30 cellular contexts compared by ENCODE assay signal in the genomic region with DNA sequence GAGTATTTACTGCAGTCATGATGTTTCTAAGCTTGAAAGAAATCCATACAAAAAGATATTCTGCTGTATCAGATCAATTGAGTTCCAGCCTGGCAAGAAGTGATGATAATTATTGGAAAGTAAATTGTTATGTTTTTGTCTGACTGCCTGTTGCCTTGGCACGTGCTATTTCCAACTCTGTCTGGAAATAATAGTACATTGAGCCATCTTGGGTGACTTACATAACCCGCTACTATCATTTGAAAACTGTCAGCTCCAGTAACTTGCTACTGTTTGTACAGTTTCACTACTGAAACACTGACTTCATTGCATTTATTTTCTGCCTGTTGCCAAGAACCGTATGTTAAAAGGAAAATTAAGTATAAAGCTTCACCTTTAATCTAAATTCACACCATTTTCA.
DNase-seq lines count a peak whose midpoint lies in the region; ATAC-seq lines count a peak whose summit lies in the region.
"Had no signal": no experiment of that assay in that cellular context is flagged by ENCODE, and none has a peak within 500 bp of the region (broad histone marks: within the 10 kb centered on the region; RNA-seq: fewer than 3 reads in every experiment).

No MANE protein-coding gene starts in this region.

- H3K36me3 Mint-ChIP-seq in activated CD4-positive, alpha-beta memory T cell treated with anti-CD3 and anti-CD28 coated beads, Interleukin-2, amount 10 ng/mL, durations not matched to agents 7 days and 5 days (ENCODE audit: low read depth): peaks cover 8% of the 10 kb centered on the region
- H3K36me3 Mint-ChIP-seq: stimulated activated effector memory CD8-positive, alpha-beta T cell treated with anti-CD3 and anti-CD28 coated beads, Interleukin-12 subunit alpha, Interleukin-12 subunit beta, amount 100 ng/mL, for 72 hours had no signal

- DNase-seq in NCI-H748 (lab: John Stamatoyannopoulos, UW; ENCODE audit: unreplicated experiment) (peak; percentile 39), NCI-H748 treated with DMSO at 0.1 percent for 48 hours (lab: John Stamatoyannopoulos, UW) (no peak), foreskin melanocyte (peak; percentile 19), pons (ENCODE audit: low spot score) (peak; percentile 63)
- DNase-seq in activated CD4-positive, alpha-beta memory T cell treated with anti-CD3 and anti-CD28 coated beads, Interleukin-2, amount 10 ng/mL, durations not matched to agents 7 days and 5 days: no peak
- no peak for DNase-seq in central memory CD4-positive, alpha-beta T cell
- DNase-seq in stimulated activated naive CD8-positive, alpha-beta T cell treated with anti-CD3 and anti-CD28 coated beads, Interleukin-15, Interleukin-2, amounts not matched to agents 100 U/mL and 50 U/mL, for 24 hours: no peak
- DNase-seq: 8988T; activated CD4-positive, alpha-beta T cell treated with anti-CD3 and anti-CD28 coated beads, Interleukin-2, amount 10 ng/mL, durations not matched to agents 24 days and 14 days; AML-193; caudate nucleus; CD8-positive, alpha-beta memory T cell; DMS53; GDM1; H9; left cardiac atrium; mesendoderm; naive B cell; NCI-H1436; NCI-H2107; NCI-H510A treated with DMSO at 0.1 percent for 48 hours; occipital lobe; RPMI8226; spleen; stimulated activated CD4-positive, alpha-beta T cell treated with anti-CD3 and anti-CD28 coated beads, Interleukin-2, amount 100 ng/mL, for 48 hours had no signal

- peaks cover 8% of the 10 kb centered on the region for H3K9me3 Mint-ChIP-seq in activated CD4-positive, alpha-beta memory T cell treated with anti-CD3 and anti-CD28 coated beads, Interleukin-2, amount 10 ng/mL, durations not matched to agents 7 days and 5 days
- H3K9me3 Mint-ChIP-seq: activated CD4-positive, alpha-beta T cell treated with anti-CD3 and anti-CD28 coated beads, Interleukin-2, amount 10 ng/mL, durations not matched to agents 24 days and 14 days; activated naive CD4-positive, alpha-beta T cell treated with anti-CD3 and anti-CD28 coated beads, Interleukin-2, amount 50 U/mL, for 24 hours; dendritic cell treated with granulocyte-macrophage colony-stimulating factor and Interleukin-4, amounts not matched to agents 40 ng/mL and 50 ng/mL, for 4 days; stimulated activated effector memory CD8-positive, alpha-beta T cell treated with anti-CD3 and anti-CD28 coated beads, Interleukin-12 subunit alpha, Interleukin-12 subunit beta, amount 100 ng/mL, for 72 hours had no signal

- H3K27ac Mint-ChIP-seq in activated CD4-positive, alpha-beta memory T cell treated with anti-CD3 and anti-CD28 coated beads, Interleukin-2, amount 10 ng/mL, durations not matched to agents 7 days and 5 days: no peak overlapping the region
- H3K27ac Mint-ChIP-seq: activated CD4-positive, alpha-beta T cell treated with anti-CD3 and anti-CD28 coated beads, Interleukin-2, amount 10 ng/mL, durations not matched to agents 24 days and 14 days; activated naive CD4-positive, alpha-beta T cell treated with anti-CD3 and anti-CD28 coated beads, Interleukin-2, amount 50 U/mL, for 24 hours; CD8-positive, alpha-beta memory T cell; dendritic cell treated with granulocyte-macrophage colony-stimulating factor and Interleukin-4, amounts not matched to agents 40 ng/mL and 50 ng/mL, for 4 days; naive B cell; stimulated activated effector memory CD8-positive, alpha-beta T cell treated with anti-CD3 and anti-CD28 coated beads, Interleukin-12 subunit alpha, Interleukin-12 subunit beta, amount 100 ng/mL, for 72 hours had no signal

- H3K4me3 Mint-ChIP-seq in activated CD4-positive, alpha-beta memory T cell treated with anti-CD3 and anti-CD28 coated beads, Interleukin-2, amount 10 ng/mL, durations not matched to agents 7 days and 5 days: no peak overlapping the region
- H3K4me3 Mint-ChIP-seq: activated CD4-positive, alpha-beta T cell treated with anti-CD3 and anti-CD28 coated beads, Interleukin-2, amount 10 ng/mL, durations not matched to agents 24 days and 14 days; activated naive CD4-positive, alpha-beta T cell treated with anti-CD3 and anti-CD28 coated beads, Interleukin-2, amount 50 U/mL, for 24 hours; CD8-positive, alpha-beta memory T cell; dendritic cell treated with granulocyte-macrophage colony-stimulating factor and Interleukin-4, amounts not matched to agents 40 ng/mL and 50 ng/mL, for 4 days; naive B cell; stimulated activated effector memory CD8-positive, alpha-beta T cell treated with anti-CD3 and anti-CD28 coated beads, Interleukin-12 subunit alpha, Interleukin-12 subunit beta, amount 100 ng/mL, for 72 hours had no signal

- peak; percentile 44 for ATAC-seq in HG03342 (IDR thresholded peaks at IDR 0.05; ENCODE audit: unreplicated experiment)
- no peak for ATAC-seq in stimulated activated naive CD8-positive, alpha-beta T cell treated with anti-CD3 and anti-CD28 coated beads, Interleukin-15, Interleukin-2, amounts not matched to agents 100 U/mL and 50 U/mL, for 24 hours
- ATAC-seq: SK-N-SH treated with all-trans-retinoic acid at 6 μM for 48 hours; stimulated activated effector memory CD8-positive, alpha-beta T cell treated with anti-CD3 and anti-CD28 coated beads, Interleukin-12 subunit alpha, Interleukin-12 subunit beta, amount 100 ng/mL, for 72 hours had no signal

- H3K4me1 Mint-ChIP-seq in activated CD4-positive, alpha-beta memory T cell treated with anti-CD3 and anti-CD28 coated beads, Interleukin-2, amount 10 ng/mL, durations not matched to agents 7 days and 5 days: peaks cover 4% of the 10 kb centered on the region
- H3K4me1 Mint-ChIP-seq: activated CD4-positive, alpha-beta T cell treated with anti-CD3 and anti-CD28 coated beads, Interleukin-2, amount 10 ng/mL, durations not matched to agents 24 days and 14 days; activated naive CD4-positive, alpha-beta T cell treated with anti-CD3 and anti-CD28 coated beads, Interleukin-2, amount 50 U/mL, for 24 hours; stimulated activated effector memory CD8-positive, alpha-beta T cell treated with anti-CD3 and anti-CD28 coated beads, Interleukin-12 subunit alpha, Interleukin-12 subunit beta, amount 100 ng/mL, for 72 hours had no signal

- no peaks in the 10 kb centered on the region for H3K27me3 Mint-ChIP-seq in activated CD4-positive, alpha-beta memory T cell treated with anti-CD3 and anti-CD28 coated beads, Interleukin-2, amount 10 ng/mL, durations not matched to agents 7 days and 5 days
- H3K27me3 Mint-ChIP-seq: activated naive CD4-positive, alpha-beta T cell treated with anti-CD3 and anti-CD28 coated beads, Interleukin-2, amount 50 U/mL, for 24 hours; CD8-positive, alpha-beta memory T cell; dendritic cell treated with granulocyte-macrophage colony-stimulating factor and Interleukin-4, amounts not matched to agents 40 ng/mL and 50 ng/mL, for 4 days; naive B cell had no signal

- POLR2A ChIA-PET in activated CD4-positive, alpha-beta memory T cell treated with anti-CD3 and anti-CD28 coated beads, Interleukin-2, amount 10 ng/mL, durations not matched to agents 7 days and 5 days (lab: Charles Lee): no interaction called here

- CTCF ChIA-PET in activated CD4-positive, alpha-beta memory T cell treated with anti-CD3 and anti-CD28 coated beads, Interleukin-2, amount 10 ng/mL, durations not matched to agents 7 days and 5 days (lab: Charles Lee): no interaction called here

Comparison
In these comparisons a context has a peak if more than half of its experiments do, and no peak if none do; other contexts are left out.
1. DNase-seq: peak in NCI-H748 (single experiment), foreskin melanocyte (single experiment) and pons (single experiment); none in NCI-H748 treated with DMSO at 0.1 percent for 48 hours (single experiment), activated CD4-positive, alpha-beta memory T cell treated with anti-CD3 and anti-CD28 coated beads, Interleukin-2, amount 10 ng/mL, durations not matched to agents 7 days and 5 days (single experiment), central memory CD4-positive, alpha-beta T cell (single experiment) and stimulated activated naive CD8-positive, alpha-beta T cell treated with anti-CD3 and anti-CD28 coated beads, Interleukin-15, Interleukin-2, amounts not matched to agents 100 U/mL and 50 U/mL, for 24 hours (single experiment).